1 cellular context compared by ENCODE assay signal in the genomic region with DNA sequence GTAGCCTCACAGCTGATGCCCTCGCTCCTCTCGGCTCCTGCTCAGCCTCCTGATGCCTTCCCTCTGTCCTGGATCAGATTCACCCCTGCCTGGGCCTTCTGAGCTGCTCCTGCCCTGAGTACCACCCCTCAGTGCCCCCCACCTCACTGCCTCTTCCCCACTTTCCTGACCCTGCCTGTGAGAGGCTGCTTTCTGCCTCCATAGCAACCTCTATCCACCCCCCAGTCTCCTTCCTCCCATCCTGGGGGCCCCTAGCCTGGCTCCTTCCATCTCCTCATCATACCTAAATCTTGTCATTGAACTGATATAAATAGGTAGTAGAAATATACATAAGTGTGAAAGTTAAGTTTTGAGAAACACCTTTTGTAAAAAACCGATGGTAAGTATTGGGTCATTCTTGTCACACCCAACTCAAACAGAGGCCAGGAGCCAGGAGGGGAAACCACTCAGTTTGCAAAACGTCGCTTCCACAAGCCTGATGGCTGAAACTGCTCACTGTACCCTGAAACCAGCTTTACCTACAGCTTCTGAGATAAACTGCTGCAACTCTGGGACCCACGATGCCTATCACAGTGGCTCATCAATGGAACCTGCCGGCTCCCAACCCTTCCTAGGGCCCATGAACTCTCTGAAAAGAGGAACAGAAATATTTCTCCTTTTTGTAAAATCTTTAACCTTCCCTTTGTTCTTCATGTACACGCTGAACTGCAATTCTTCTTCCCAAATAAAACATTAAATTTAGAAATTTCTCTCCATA.
A peak's percentile ranks its signal among the peaks of the same experiment; 100 is the strongest.
TF ChIP-seq lines count a peak whose summit lies in the region.

No MANE protein-coding gene starts in this region.

TF ChIP-seq in HEK293, 187 proteins besides CTCF, POLR2A, EP300 and RAD21:
- TF ChIP-seq ZBTB48 (tag by site-specific recombination; IDR thresholded peaks at IDR 0.05): peak; percentile 44; the same call in 1 of the 2 replicates
- TF ChIP-seq ZNF10 (tag by site-specific recombination; IDR thresholded peaks at IDR 0.05): no peak
